In genomic region chr10:112953760-112954159, GRCh38 we compare ENCODE assay signal across 9 cellular contexts. TPM values are rescaled to one million over a fixed set of nuclear protein-coding genes. Genes with fewer than 3 reads are reported as not detected.
A peak's percentile ranks its signal among the peaks of the same experiment; 100 is the strongest.
DNase-seq lines count a peak whose midpoint lies in the region; ATAC-seq and TF ChIP-seq lines count a peak whose summit lies in the region.
"Had no signal": no experiment of that assay in that cellular context is flagged by ENCODE, and none has a peak within 500 bp of the region (broad histone marks: within the 10 kb centered on the region; RNA-seq: fewer than 3 reads in every experiment).

No MANE protein-coding gene starts in this region.

- no peaks in the 10 kb centered on the region for H3K36me3 ChIP-seq in CD8-positive, alpha-beta T cell (ENCODE audit: insufficient read depth, low read length)
- H3K36me3 ChIP-seq in RWPE2 (ENCODE audit: low read depth): peaks cover 21% of the 10 kb centered on the region

- H3K4me3 ChIP-seq in CD8-positive, alpha-beta T cell (ENCODE audit: low read depth, low read length): no peak overlapping the region
- H3K4me3 ChIP-seq in RWPE2 (ENCODE audit: severe bottlenecking) (peak overlapping the region; percentile 55), fibroblast of the aortic adventitia (ENCODE audit: low read depth, low read length) (peak overlapping the region; percentile 81)

- H3K27ac Mint-ChIP-seq in CD8-positive, alpha-beta T cell: no peak overlapping the region
- H3K27ac Mint-ChIP-seq in progenitor cell of endocrine pancreas: peak overlapping the region; percentile 95
- H3K27ac Mint-ChIP-seq: stimulated activated naive CD8-positive, alpha-beta T cell treated with anti-CD3 and anti-CD28 coated beads, Interleukin-15, Interleukin-2, amounts not matched to agents 100 ng/mL and 50 ng/mL, for 24 hours had no signal

- no peak for TF ChIP-seq CTCF in CD8-positive, alpha-beta T cell (IDR thresholded peaks at IDR 0.05)
- no peak for TF ChIP-seq CTCF in RWPE2 (IDR thresholded peaks at IDR 0.05; ENCODE audit: poor library complexity, severe bottlenecking)
- TF ChIP-seq CTCF in fibroblast of the aortic adventitia (IDR thresholded peaks at IDR 0.05; ENCODE audit: insufficient read depth, low read length): no peak
- TF ChIP-seq CTCF in progenitor cell of endocrine pancreas (IDR thresholded peaks at IDR 0.05; ENCODE audit: unreplicated experiment): no peak

- intact Hi-C loops in CD8-positive, alpha-beta T cell (cut with DNase I, micrococcal nuclease): loop anchor here (2.0 to 10.0 kb wide), 4 partner anchors 53 to 1221 kb away; partner anchors contain the start of genes CCDC186 (in 1 of the 2), GPAM (in 1 of the 2) and TDRD1 (in 1 of the 2)

- H3K9me3 ChIP-seq in CD8-positive, alpha-beta T cell (ENCODE audit: low read length): no peaks in the 10 kb centered on the region
- H3K9me3 ChIP-seq in RWPE2 (ENCODE audit: severe bottlenecking): no peaks in the 10 kb centered on the region

- no peaks in the 10 kb centered on the region for H3K27me3 ChIP-seq in CD8-positive, alpha-beta T cell (ENCODE audit: insufficient read depth, low read length)
- H3K27me3 ChIP-seq in RWPE2 (ENCODE audit: insufficient read depth, poor library complexity, severe bottlenecking): no peaks in the 10 kb centered on the region

- CTCF ChIA-PET in CD8-positive, alpha-beta T cell (lab: Charles Lee): no interaction called here

- no peak overlapping the region for H3K27ac ChIP-seq in CD8-positive, alpha-beta T cell (ENCODE audit: low read depth, low read length)
- H3K27ac ChIP-seq in RWPE2 (ENCODE audit: poor library complexity, severe bottlenecking): peak overlapping the region; percentile 97

- peaks cover 10% of the 10 kb centered on the region for H3K4me1 ChIP-seq in CD8-positive, alpha-beta T cell (ENCODE audit: insufficient read depth, low read length)
- peaks cover 44% of the 10 kb centered on the region for H3K4me1 ChIP-seq in RWPE2 (ENCODE audit: insufficient read depth, poor library complexity, severe bottlenecking)

- no peaks in the 10 kb centered on the region for H3K9me3 Mint-ChIP-seq in CD8-positive, alpha-beta T cell
- no peaks in the 10 kb centered on the region for H3K9me3 Mint-ChIP-seq in progenitor cell of endocrine pancreas (ENCODE audit: low read depth)
- H3K9me3 Mint-ChIP-seq: stimulated activated naive CD8-positive, alpha-beta T cell treated with anti-CD3 and anti-CD28 coated beads, Interleukin-15, Interleukin-2, amounts not matched to agents 100 ng/mL and 50 ng/mL, for 24 hours had no signal

- H3K27me3 Mint-ChIP-seq in CD8-positive, alpha-beta T cell (ENCODE audit: low read depth): peaks cover 2% of the 10 kb centered on the region
- no peaks in the 10 kb centered on the region for H3K27me3 Mint-ChIP-seq in progenitor cell of endocrine pancreas

- peaks cover 37% of the 10 kb centered on the region for H3K4me1 Mint-ChIP-seq in CD8-positive, alpha-beta T cell (ENCODE audit: low read depth)
- H3K4me1 Mint-ChIP-seq in progenitor cell of endocrine pancreas (ENCODE audit: low read depth): peaks cover 62% of the 10 kb centered on the region

- POLR2A ChIA-PET in CD8-positive, alpha-beta T cell (lab: Charles Lee): interaction anchor here (1.0 kb wide), 1 partner anchor 13 kb away, joined by 3 read pairs; no protein-coding TSS in a partner anchor

- DNase-seq in CD8-positive, alpha-beta T cell: no peak
- DNase-seq in RWPE2 (ENCODE audit: low spot score) (no peak), fibroblast of the aortic adventitia (ENCODE audit: low read depth) (peak; percentile 79), progenitor cell of endocrine pancreas (ENCODE audit: low spot score, unreplicated experiment) (no peak), NCI-H2029 treated with DMSO at 0.1 percent for 48 hours (lab: John Stamatoyannopoulos, UW) (no peak)
- no peak for DNase-seq in stimulated activated CD4-positive, alpha-beta T cell treated with anti-CD3 and anti-CD28 coated beads, Interleukin-2, amount 100 ng/mL, for 48 hours

- H3K4me3 Mint-ChIP-seq in CD8-positive, alpha-beta T cell: peak overlapping the region; percentile 82
- H3K4me3 Mint-ChIP-seq in progenitor cell of endocrine pancreas (ENCODE audit: low read depth): peak overlapping the region; percentile 97

- peaks cover 10% of the 10 kb centered on the region for H3K36me3 Mint-ChIP-seq in CD8-positive, alpha-beta T cell
- H3K36me3 Mint-ChIP-seq in progenitor cell of endocrine pancreas (ENCODE audit: insufficient read depth): peaks cover 2% of the 10 kb centered on the region

- ATAC-seq in CD8-positive, alpha-beta T cell: no peak
- ATAC-seq in RWPE2 (ENCODE audit: low read depth) (no peak), HG03135 (IDR thresholded peaks at IDR 0.05; ENCODE audit: unreplicated experiment) (no peak), GM21526 (IDR thresholded peaks at IDR 0.05; ENCODE audit: low FRiP score, unreplicated experiment) (no peak)

RNA-seq across cellular contexts. Expression of gene TCF7L2, which starts 3.7 kb away (rescaled TPM):
- total RNA-seq in CD8-positive, alpha-beta T cell: 1 to 10 TPM; 8.6 to 9.6 TPM
- total RNA-seq in fibroblast of the aortic adventitia (ENCODE audit: low replicate concordance): 8.8 and 14.8 TPM in 2 replicates
- total RNA-seq in progenitor cell of endocrine pancreas: 103 and 109 TPM in 2 replicates
